ENCODE assay signal across 8 cellular contexts in genomic region chr17:58417300-58418092, GRCh38. TPM values are rescaled to one million over a fixed set of nuclear protein-coding genes. Genes with fewer than 3 reads are reported as not detected.
A peak's percentile ranks its signal among the peaks of the same experiment; 100 is the strongest.
DNase-seq lines count a peak whose midpoint lies in the region; ATAC-seq lines count a peak whose summit lies in the region.

TSS of gene RNF43 (minus strand) at chr17:58417534. CDS start at chr17:58415577, 1,957 bp downstream.

- no peak within 1 kb of the TSS for H2BK120ac ChIP-seq in mesenchymal stem cell (ENCODE audit: low read depth, low read length)

- H4K91ac ChIP-seq in mesenchymal stem cell (ENCODE audit: low read length), result no peak within 1 kb of the TSS

- no peaks in the 10 kb centered on the region for H3K79me1 ChIP-seq in mesenchymal stem cell (replicated peaks; ENCODE audit: low read length, poor library complexity, severe bottlenecking)

- H4K8ac ChIP-seq in mesenchymal stem cell (ENCODE audit: low read length), result no peak within 1 kb of the TSS

- peak; percentile 93 for DNase-seq in COR-L47 (lab: John Stamatoyannopoulos, UW)
- DNase-seq in HPDE6-E6E7 (ENCODE audit: extremely low spot score), result peak; percentile 99
- DNase-seq in NCI-H82 treated with DMSO at 0.1 percent for 48 hours (lab: John Stamatoyannopoulos, UW; ENCODE audit: unreplicated experiment), result peak; percentile 96
- peak; percentile 85 for DNase-seq in activated CD8-positive, alpha-beta memory T cell treated with anti-CD3 and anti-CD28 coated beads for 24 hours
- peak; percentile 83 for DNase-seq in mesenchymal stem cell
- DNase-seq in stimulated activated CD8-positive, alpha-beta memory T cell treated with anti-CD3 and anti-CD28 coated beads, Interleukin-12 subunit alpha, Interleukin-12 subunit beta, amount 100 ng/mL, for 4 hours (ENCODE audit: low read depth), result peak; percentile 71

- H3K4me1 ChIP-seq in endocrine pancreas (ENCODE audit: control insufficient read depth, insufficient read depth, low read length), result peaks cover 11% of the 10 kb centered on the region
- no peaks in the 10 kb centered on the region for H3K4me1 ChIP-seq in mesenchymal stem cell (ENCODE audit: control insufficient read depth, insufficient read depth, low read depth, low read length)

- no peak within 1 kb of the TSS for H2BK5ac ChIP-seq in mesenchymal stem cell (ENCODE audit: low read depth, low read length, poor library complexity, severe bottlenecking)

- H3K4ac ChIP-seq in mesenchymal stem cell (ENCODE audit: low read depth in 1 of 2, low read length in 2 of 2), result no peak within 1 kb of the TSS

- peak; percentile 49 for ATAC-seq in GM19468 (IDR thresholded peaks at IDR 0.05; ENCODE audit: extremely low read depth, unreplicated experiment)

- H3K27ac ChIP-seq in mesenchymal stem cell (ENCODE audit: low read length, poor library complexity, severe bottlenecking), result no peak within 1 kb of the TSS

- no peak within 1 kb of the TSS for H2AK5ac ChIP-seq in mesenchymal stem cell (ENCODE audit: low read length, severe bottlenecking)

- no peak within 1 kb of the TSS for H3K23ac ChIP-seq in mesenchymal stem cell (ENCODE audit: low read length in 2 of 2)

- no peak within 1 kb of the TSS for H2BK15ac ChIP-seq in mesenchymal stem cell (ENCODE audit: low read depth, poor library complexity, severe bottlenecking)

- no peak within 1 kb of the TSS for H3K14ac ChIP-seq in mesenchymal stem cell (ENCODE audit: low read length in 2 of 2)

- WGBS in mesenchymal stem cell, result 2% methylated on average over 5 of the region's 8 CpGs

- H3K9ac ChIP-seq in endocrine pancreas (ENCODE audit: control insufficient read depth, insufficient read depth, low read length) (peak within 1 kb of the TSS; percentile 60), mesenchymal stem cell (ENCODE audit: low read length) (peak within 1 kb of the TSS; percentile 62)

- no peak within 1 kb of the TSS for H2AFZ ChIP-seq in mesenchymal stem cell (ENCODE audit: low read depth, low read length)

- H3K9me3 ChIP-seq in endocrine pancreas (ENCODE audit: control insufficient read depth, low read length), result no peaks in the 10 kb centered on the region
- H3K9me3 ChIP-seq in mesenchymal stem cell (ENCODE audit: control insufficient read depth, low read length), result no peaks in the 10 kb centered on the region

- peak within 1 kb of the TSS; percentile 25 for H3K4me2 ChIP-seq in mesenchymal stem cell (ENCODE audit: low read length, poor library complexity, severe bottlenecking)

- H3K18ac ChIP-seq in mesenchymal stem cell (ENCODE audit: low read depth in 1 of 2, low read length in 2 of 2), result no peak within 1 kb of the TSS

- H3K27me3 ChIP-seq in endocrine pancreas (ENCODE audit: control insufficient read depth, insufficient read depth, low read length) (no peaks in the 10 kb centered on the region), mesenchymal stem cell (ENCODE audit: control insufficient read depth in 1 of 2, insufficient read depth in 1 of 2, low read length in 2 of 2) (peaks cover 8 to 20% of the 10 kb centered on the region in 2 experiments)

- H2BK12ac ChIP-seq in mesenchymal stem cell (ENCODE audit: low read length in 2 of 2), result no peak within 1 kb of the TSS

- H3K36me3 ChIP-seq in endocrine pancreas (ENCODE audit: control insufficient read depth, insufficient read depth, low read length) (no peaks in the 10 kb centered on the region), mesenchymal stem cell (ENCODE audit: control insufficient read depth in 1 of 2, insufficient read depth in 2 of 2, low read depth in 1 of 2, low read length in 2 of 2) (no peaks in the 10 kb centered on the region)

- peak within 1 kb of the TSS; percentile 98 for H3K4me3 ChIP-seq in endocrine pancreas (ENCODE audit: control insufficient read depth, insufficient read depth, low read length)
- H3K4me3 ChIP-seq in mesenchymal stem cell (ENCODE audit: insufficient read depth in 1 of 2, low read depth in 1 of 2, low read length in 2 of 2), result peak within 1 kb of the TSS in 1 of 2 experiments; percentile 67

RNA-seq across cellular contexts. Expression of gene RNF43, which starts in this region (rescaled TPM):
- polyA plus RNA-seq in mesenchymal stem cell (2013, experiment 1 of 2), result 0.01 TPM
- not detected for polyA plus RNA-seq in mesenchymal stem cell (2013, experiment 2 of 2)
